ENCODE assay signal across 21 cellular contexts in genomic region chr6:3512832-3513231, GRCh38. TPM values are rescaled to one million over a fixed set of nuclear protein-coding genes. Genes with fewer than 3 reads are reported as not detected.
"Had no signal": no experiment of that assay in that cellular context is flagged by ENCODE, and none has a peak within 500 bp of the region (broad histone marks: within the 10 kb centered on the region; RNA-seq: fewer than 3 reads in every experiment).

No MANE protein-coding gene starts in this region.

- H3K9me3 ChIP-seq: SK-N-SH had no signal

- ATAC-seq: Panc1, T-cell had no signal

- DNase-seq: Karpas-422, KG1, MM.1S, NCI-H1092 treated with DMSO at 0.1 percent for 48 hours, NCI-H1436, NCI-H187, NCI-H2029, NCI-H2081 treated with DMSO at 0.1 percent for 48 hours, NCI-H2171, NCI-H226, NCI-H446, NCI-H510A, NCI-H524 treated with DMSO at 0.1 percent for 48 hours, NCI-H69, NCI-H774, SHP77, SK-N-SH, SW 1271, T-cell had no signal

- H3K9ac ChIP-seq: SK-N-SH had no signal

- H3K4me2 ChIP-seq: SK-N-SH had no signal

- H3K27ac ChIP-seq: RWPE1 had no signal

RNA-seq across cellular contexts. Expression of gene SLC22A23, which starts 56.0 kb away (rescaled TPM):
- polyA plus RNA-seq: SK-N-SH had no signal
